Comparison of ENCODE assay signal across 12 cellular contexts in the genomic region with DNA sequence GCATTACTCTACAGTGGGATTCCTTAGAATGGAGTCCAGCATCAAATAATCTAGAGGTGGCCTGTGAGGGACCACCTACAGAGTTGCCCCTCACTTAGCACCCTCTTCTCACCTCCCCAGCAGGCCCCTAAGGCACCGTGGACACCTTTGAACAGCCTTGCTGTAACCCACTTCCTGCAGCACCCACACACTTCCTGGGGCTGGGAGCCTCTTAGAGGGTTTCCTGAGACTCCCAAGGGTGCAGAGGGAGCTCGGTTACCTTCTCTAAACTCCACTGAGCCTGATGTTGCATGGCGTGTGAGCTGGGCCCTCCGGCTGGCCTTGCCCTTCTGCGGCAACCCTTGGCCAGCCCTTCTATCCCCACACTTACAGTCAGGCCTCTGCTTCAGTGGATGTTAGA. TPM values are rescaled to one million over a fixed set of nuclear protein-coding genes. Genes with fewer than 3 reads are reported as not detected.
DNase-seq lines count a peak whose midpoint lies in the region; ATAC-seq lines count a peak whose summit lies in the region.
"Had no signal": no experiment of that assay in that cellular context is flagged by ENCODE, and none has a peak within 500 bp of the region (broad histone marks: within the 10 kb centered on the region; RNA-seq: fewer than 3 reads in every experiment).

No MANE protein-coding gene starts in this region.

- no peaks in the 10 kb centered on the region for H3K27me3 ChIP-seq in CD8-positive, alpha-beta memory T cell (ENCODE audit: insufficient read depth, low read length, poor library complexity, severe bottlenecking)
- H3K27me3 ChIP-seq: cardiac muscle cell had no signal

- DNase-seq in CD8-positive, alpha-beta memory T cell, result peak; percentile 35 to 78 (median 61)
- DNase-seq in activated naive CD4-positive, alpha-beta T cell treated with Interleukin-2 at 50 U/mL for 16 hours, result peak; percentile 59
- DNase-seq in stimulated activated CD4-positive, alpha-beta T cell treated with anti-CD3 and anti-CD28 coated beads, Interleukin-2, amount 100 ng/mL, for 24 hours, result peak; percentile 62 to 68
- DNase-seq in Right ventricle myocardium inferior (ENCODE audit: missing footprints) (no peak), T1000 (lab: John Stamatoyannopoulos, UW) (no peak), NCI-H2107 treated with DMSO at 0.1 percent for 48 hours (lab: John Stamatoyannopoulos, UW; ENCODE audit: unreplicated experiment) (no peak)
- DNase-seq: glutamatergic neuron had no signal

- peaks cover 78% of the 10 kb centered on the region for H3K4me1 ChIP-seq in CD8-positive, alpha-beta memory T cell (ENCODE audit: insufficient read depth, low read length)

- peak overlapping the region; percentile 50 for H3K4me3 ChIP-seq in CD8-positive, alpha-beta memory T cell (ENCODE audit: low read length)
- H3K4me3 ChIP-seq: cardiac muscle cell had no signal

- POLR2A ChIA-PET in CD8-positive, alpha-beta memory T cell (lab: Charles Lee), result interaction anchor here (0.9 to 1.3 kb wide), 2 partner anchors 8 to 13 kb away, joined by 3 to 4 read pairs; no protein-coding TSS in a partner anchor

- H3K27me3 Mint-ChIP-seq in CD8-positive, alpha-beta memory T cell, result no peaks in the 10 kb centered on the region
- H3K27me3 Mint-ChIP-seq in T-helper 1 cell treated with Interleukin-12 subunit alpha and Interleukin-12 subunit beta and Interleukin-4 antibody, amounts not matched to agents 30 μg/mL and 1 μg/mL, for 36 hours (ENCODE audit: low read depth), result no peaks in the 10 kb centered on the region

- H3K36me3 ChIP-seq in CD8-positive, alpha-beta memory T cell (ENCODE audit: insufficient read depth, low read length), result no peaks in the 10 kb centered on the region
- H3K36me3 ChIP-seq: cardiac muscle cell had no signal

- no peaks in the 10 kb centered on the region for H3K9me3 ChIP-seq in CD8-positive, alpha-beta memory T cell (ENCODE audit: low read length)

- no peak overlapping the region for H3K27ac ChIP-seq in CD8-positive, alpha-beta memory T cell (ENCODE audit: low read depth, low read length)
- H3K27ac ChIP-seq: cardiac muscle cell had no signal

- H3K9me3 Mint-ChIP-seq in CD8-positive, alpha-beta memory T cell, result no peaks in the 10 kb centered on the region
- no peaks in the 10 kb centered on the region for H3K9me3 Mint-ChIP-seq in T-helper 1 cell treated with Interleukin-12 subunit alpha and Interleukin-12 subunit beta and Interleukin-4 antibody, amounts not matched to agents 30 μg/mL and 1 μg/mL, for 36 hours
- H3K9me3 Mint-ChIP-seq: mesothelial cell of epicardium had no signal

- peak overlapping the region; percentile 78 to 99 (median 92) for H3K27ac Mint-ChIP-seq in CD8-positive, alpha-beta memory T cell
- H3K27ac Mint-ChIP-seq in T-helper 1 cell treated with Interleukin-12 subunit alpha and Interleukin-12 subunit beta and Interleukin-4 antibody, amounts not matched to agents 30 μg/mL and 1 μg/mL, for 36 hours, result peak overlapping the region; percentile 77
- H3K27ac Mint-ChIP-seq: mesothelial cell of epicardium had no signal

- H3K4me3 Mint-ChIP-seq in CD8-positive, alpha-beta memory T cell, result peak overlapping the region; percentile 65 to 91 (median 82)
- H3K4me3 Mint-ChIP-seq in T-helper 1 cell treated with Interleukin-12 subunit alpha and Interleukin-12 subunit beta and Interleukin-4 antibody, amounts not matched to agents 30 μg/mL and 1 μg/mL, for 36 hours, result peak overlapping the region; percentile 58
- H3K4me3 Mint-ChIP-seq: mesothelial cell of epicardium had no signal

- peaks cover 87 to 97% (median 96%) of the 10 kb centered on the region in 3 donors for H3K4me1 Mint-ChIP-seq in CD8-positive, alpha-beta memory T cell
- peaks cover 66% of the 10 kb centered on the region for H3K4me1 Mint-ChIP-seq in T-helper 1 cell treated with Interleukin-12 subunit alpha and Interleukin-12 subunit beta and Interleukin-4 antibody, amounts not matched to agents 30 μg/mL and 1 μg/mL, for 36 hours (ENCODE audit: low read depth)
- H3K4me1 Mint-ChIP-seq: mesothelial cell of epicardium had no signal

- intact Hi-C loops in Right ventricle myocardium inferior (cut with DNase I), result no loop called here

- ATAC-seq in Right ventricle myocardium inferior (no peak), GM21723 (IDR thresholded peaks at IDR 0.05; ENCODE audit: unreplicated experiment) (no peak)

- CTCF ChIA-PET in CD8-positive, alpha-beta memory T cell (lab: Charles Lee), result interaction anchor here (1.0 to 2.0 kb wide), 3 partner anchors 9 to 199 kb away, joined by 4 to 5 read pairs (median 4); a partner anchor contains a TSS

- H3K36me3 Mint-ChIP-seq in CD8-positive, alpha-beta memory T cell, result peaks cover 0 to 3% (median 2%) of the 10 kb centered on the region in 3 donors
- H3K36me3 Mint-ChIP-seq in T-helper 1 cell treated with Interleukin-12 subunit alpha and Interleukin-12 subunit beta and Interleukin-4 antibody, amounts not matched to agents 30 μg/mL and 1 μg/mL, for 36 hours (ENCODE audit: low read depth), result peaks cover 11% of the 10 kb centered on the region
- H3K36me3 Mint-ChIP-seq: mesothelial cell of epicardium had no signal

RNA-seq across cellular contexts. Expression of a gene that starts 7.3 kb away (rescaled TPM):
- total RNA-seq in CD8-positive, alpha-beta memory T cell, result 10 to 100 TPM in 1 of 2 experiments, 1 to 10 TPM in 1; 9.3 to 11.7 TPM
- 149 TPM for polyA plus RNA-seq in CD8-positive, alpha-beta memory T cell
- total RNA-seq in Right ventricle myocardium inferior, result not detected
- total RNA-seq: cardiac muscle cell, mesothelial cell of epicardium, NCI-H460 had no signal
- polyA plus RNA-seq: cardiac muscle cell had no signal

RNA-seq across cellular contexts. Expression of a gene that starts 45.1 kb away (rescaled TPM):
- 1 to 10 TPM; 1.5 to 2.3 TPM for total RNA-seq in CD8-positive, alpha-beta memory T cell
- polyA plus RNA-seq in CD8-positive, alpha-beta memory T cell, result 0.93 TPM
- total RNA-seq in Right ventricle myocardium inferior, result 0.68 TPM
- total RNA-seq: cardiac muscle cell had no signal
- polyA plus RNA-seq: cardiac muscle cell had no signal

Comparison
In these comparisons a context has a peak if more than half of its experiments do, and no peak if none do; other contexts are left out.
1. DNase-seq: peak in CD8-positive, alpha-beta memory T cell (5 of 5), activated naive CD4-positive, alpha-beta T cell treated with Interleukin-2 at 50 U/mL for 16 hours (single experiment) and stimulated activated CD4-positive, alpha-beta T cell treated with anti-CD3 and anti-CD28 coated beads, Interleukin-2, amount 100 ng/mL, for 24 hours (2 of 2); none in Right ventricle myocardium inferior (single experiment), T1000 (single experiment) and NCI-H2107 treated with DMSO at 0.1 percent for 48 hours (single experiment).